In the genomic region with DNA sequence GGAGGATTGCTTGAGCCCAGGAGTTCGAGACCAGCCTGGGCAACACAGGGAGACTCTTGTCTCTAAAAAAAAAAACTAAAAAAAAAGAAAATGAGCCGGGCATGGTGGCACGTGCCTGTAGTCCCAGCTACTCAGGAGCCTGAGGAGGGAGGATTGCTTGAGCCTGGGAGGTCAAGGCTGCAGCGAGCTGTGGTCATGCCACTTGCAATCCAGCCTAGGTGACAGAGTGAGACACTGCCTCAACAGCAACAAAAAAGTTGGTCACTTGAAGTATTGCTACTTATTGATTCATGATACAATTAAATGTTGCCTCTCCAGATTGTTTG, we compare ENCODE assay signal across 13 cellular contexts. TPM values are rescaled to one million over a fixed set of nuclear protein-coding genes. Genes with fewer than 3 reads are reported as not detected.
A peak's percentile ranks its signal among the peaks of the same experiment; 100 is the strongest.
DNase-seq lines count a peak whose midpoint lies in the region; ATAC-seq and TF ChIP-seq lines count a peak whose summit lies in the region.
"Had no signal": no experiment of that assay in that cellular context is flagged by ENCODE, and none has a peak within 500 bp of the region (broad histone marks: within the 10 kb centered on the region; RNA-seq: fewer than 3 reads in every experiment).

No MANE protein-coding gene starts in this region.

- H3K27ac ChIP-seq in SK-N-MC (peak overlapping the region; percentile 72), osteoblast (ENCODE audit: low read depth, low read length) (no peak overlapping the region)
- H3K27ac ChIP-seq: ascending aorta, lower lobe of right lung, VCaP had no signal

- POLR2A ChIA-PET in naive thymus-derived CD8-positive, alpha-beta T cell (lab: Charles Lee) = no interaction called here

- H3K27ac Mint-ChIP-seq in activated T-cell treated with anti-CD3 and anti-CD28 coated beads, Interleukin-2, amount 50 U/mL, for 24 hours = no peak overlapping the region
- peak overlapping the region; percentile 94 for H3K27ac Mint-ChIP-seq in glutamatergic neuron (ENCODE audit: unreplicated experiment)
- H3K27ac Mint-ChIP-seq in naive thymus-derived CD8-positive, alpha-beta T cell = peak overlapping the region in 2 of 10 donors; percentile 78 to 80

- no peak overlapping the region for H3K4me2 ChIP-seq in osteoblast (ENCODE audit: insufficient read depth, low read length)

- H3K4me3 ChIP-seq in SK-N-MC (peak overlapping the region; percentile 82), skeletal muscle cell (ENCODE audit: low read depth, low read length) (peak overlapping the region; percentile 2), osteoblast (ENCODE audit: insufficient read depth, low read length) (no peak overlapping the region)
- H3K4me3 ChIP-seq: ascending aorta, lower lobe of right lung had no signal

- H3K9ac ChIP-seq in SK-N-MC (ENCODE audit: insufficient read length) = peak overlapping the region; percentile 78

- no peak overlapping the region for H2AFZ ChIP-seq in osteoblast (ENCODE audit: low read length)

- no peaks in the 10 kb centered on the region for H3K27me3 ChIP-seq in osteoblast (ENCODE audit: insufficient read depth, low read length)
- H3K27me3 ChIP-seq: ascending aorta had no signal

- H3K27me3 Mint-ChIP-seq in activated T-cell treated with anti-CD3 and anti-CD28 coated beads, Interleukin-2, amount 50 U/mL, for 24 hours = peaks cover 16% of the 10 kb centered on the region
- H3K27me3 Mint-ChIP-seq in glutamatergic neuron (ENCODE audit: unreplicated experiment) = peaks cover 7% of the 10 kb centered on the region
- H3K27me3 Mint-ChIP-seq in naive thymus-derived CD8-positive, alpha-beta T cell = peaks cover 2 to 25% (median 7%) of the 10 kb centered on the region in 5 donors

- H3K4me3 Mint-ChIP-seq in activated T-cell treated with anti-CD3 and anti-CD28 coated beads, Interleukin-2, amount 50 U/mL, for 24 hours = peak overlapping the region; percentile 64
- peak overlapping the region; percentile 84 for H3K4me3 Mint-ChIP-seq in glutamatergic neuron (ENCODE audit: unreplicated experiment)
- H3K4me3 Mint-ChIP-seq in naive thymus-derived CD8-positive, alpha-beta T cell = peak overlapping the region in 3 of 10 donors; percentile 3 to 74 (median 51)

- TF ChIP-seq CTCF in glutamatergic neuron (IDR thresholded peaks at IDR 0.05; ENCODE audit: partially characterized antibody, unreplicated experiment) (no peak), osteoblast (IDR thresholded peaks at IDR 0.05; ENCODE audit: extremely low read depth, low read depth, low read length) (no peak)

- H3K36me3 Mint-ChIP-seq in activated T-cell treated with anti-CD3 and anti-CD28 coated beads, Interleukin-2, amount 50 U/mL, for 24 hours (ENCODE audit: low read depth) = no peaks in the 10 kb centered on the region
- no peaks in the 10 kb centered on the region for H3K36me3 Mint-ChIP-seq in glutamatergic neuron (ENCODE audit: unreplicated experiment)
- no peaks in the 10 kb centered on the region for H3K36me3 Mint-ChIP-seq in naive thymus-derived CD8-positive, alpha-beta T cell

- no peaks in the 10 kb centered on the region for H3K79me2 ChIP-seq in osteoblast (ENCODE audit: insufficient read depth, low read length)

- ATAC-seq in naive thymus-derived CD8-positive, alpha-beta T cell = no peak

- H3K9me3 ChIP-seq in SK-N-MC (ENCODE audit: low read depth, low read length) (no peaks in the 10 kb centered on the region), osteoblast (ENCODE audit: low read depth, low read length) (no peaks in the 10 kb centered on the region)
- H3K9me3 ChIP-seq: ascending aorta, lower lobe of right lung had no signal

- H3K4me1 Mint-ChIP-seq in activated T-cell treated with anti-CD3 and anti-CD28 coated beads, Interleukin-2, amount 50 U/mL, for 24 hours (ENCODE audit: low read depth) = peaks cover 8% of the 10 kb centered on the region
- H3K4me1 Mint-ChIP-seq in glutamatergic neuron (ENCODE audit: low read depth, unreplicated experiment) = peaks cover 4% of the 10 kb centered on the region
- H3K4me1 Mint-ChIP-seq in naive thymus-derived CD8-positive, alpha-beta T cell = peaks cover 4 to 11% (median 7%) of the 10 kb centered on the region in 4 donors

- peaks cover 11% of the 10 kb centered on the region for H3K4me1 ChIP-seq in osteoblast (ENCODE audit: insufficient read depth, low read length)
- H3K4me1 ChIP-seq: ascending aorta had no signal

- DNase-seq in activated T-cell treated with anti-CD3 and anti-CD28 coated beads, Interleukin-2, amount 50 U/mL, for 24 hours = no peak
- DNase-seq in activated T-cell treated with anti-CD3 and anti-CD28 coated beads for 4 hours = no peak
- DNase-seq in SK-N-MC (ENCODE audit: low read depth, low spot score) = no peak
- DNase-seq in glutamatergic neuron = no peak
- DNase-seq in skeletal muscle cell (ENCODE audit: low read depth) = no peak
- DNase-seq in naive thymus-derived CD8-positive, alpha-beta T cell = no peak
- no peak for DNase-seq in osteoblast (ENCODE audit: insufficient read length, low spot score, missing footprints)
- DNase-seq in cerebellar nuclear complex (lab: John Stamatoyannopoulos, UW) = no peak
- DNase-seq: effector memory CD4-positive, alpha-beta T cell; lower lobe of right lung; NCI-H1436 had no signal

- H3K9me3 Mint-ChIP-seq in activated T-cell treated with anti-CD3 and anti-CD28 coated beads, Interleukin-2, amount 50 U/mL, for 24 hours = no peaks in the 10 kb centered on the region
- peaks cover 9% of the 10 kb centered on the region for H3K9me3 Mint-ChIP-seq in glutamatergic neuron (ENCODE audit: unreplicated experiment)
- H3K9me3 Mint-ChIP-seq in naive thymus-derived CD8-positive, alpha-beta T cell = no peaks in the 10 kb centered on the region

- H4K20me1 ChIP-seq in osteoblast (ENCODE audit: insufficient read depth, low read length) = no peaks in the 10 kb centered on the region

- H3K36me3 ChIP-seq in SK-N-MC (ENCODE audit: insufficient read depth, low read length) (no peaks in the 10 kb centered on the region), osteoblast (ENCODE audit: insufficient read depth, low read length) (no peaks in the 10 kb centered on the region)
- H3K36me3 ChIP-seq: ascending aorta, lower lobe of right lung had no signal

RNA-seq across cellular contexts. Expression of gene CXADR, which starts 57.9 kb away (rescaled TPM):
- 54.9 TPM for total RNA-seq in glutamatergic neuron (ENCODE audit: unreplicated experiment)
- total RNA-seq in naive thymus-derived CD8-positive, alpha-beta T cell = under 1 TPM; 0.99 TPM
- polyA plus RNA-seq in naive thymus-derived CD8-positive, alpha-beta T cell = under 1 TPM; 0.20 to 0.99 (median 0.66) TPM
- under 0.01 and 0.36 TPM in 2 replicates for total RNA-seq in osteoblast

Comparison
In these comparisons a context has a peak if more than half of its experiments do, and no peak if none do; other contexts are left out.
1. RNA of gene CXADR, which starts 57.9 kb away (total RNA-seq): 54.9 TPM in glutamatergic neuron (single experiment); 0.99 TPM in naive thymus-derived CD8-positive, alpha-beta T cell and under 0.01 to 0.36 TPM in osteoblast; every median in the first group is over 10 times any median in the second.